Comparison of ENCODE assay signal across 2 cellular contexts in the genomic region with DNA sequence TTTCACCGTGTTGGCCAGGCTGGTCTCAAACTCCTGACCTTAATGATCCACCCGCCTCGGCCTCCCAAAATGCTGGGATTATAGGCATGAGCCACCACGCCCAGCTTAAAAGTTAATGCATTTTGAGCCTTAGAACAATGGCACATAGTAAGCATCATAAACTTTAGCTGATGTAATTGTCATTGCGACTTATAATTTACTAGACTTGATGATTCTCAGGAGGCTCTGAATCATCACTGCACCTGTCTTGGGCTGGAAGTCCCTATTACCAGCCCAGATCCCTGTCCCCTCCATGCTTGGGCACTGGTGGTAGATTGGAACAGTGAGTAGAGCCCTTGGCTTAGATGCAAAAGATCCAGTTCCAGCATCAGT.
TF ChIP-seq lines count a peak whose summit lies in the region.

No MANE protein-coding gene starts in this region.

TF ChIP-seq in SK-N-SH treated with all-trans-retinoic acid at 6 μM for 48 hours, 23 proteins besides CTCF, POLR2A, EP300 and RAD21 (continued from another document):
- TF ChIP-seq, protein P1, sequence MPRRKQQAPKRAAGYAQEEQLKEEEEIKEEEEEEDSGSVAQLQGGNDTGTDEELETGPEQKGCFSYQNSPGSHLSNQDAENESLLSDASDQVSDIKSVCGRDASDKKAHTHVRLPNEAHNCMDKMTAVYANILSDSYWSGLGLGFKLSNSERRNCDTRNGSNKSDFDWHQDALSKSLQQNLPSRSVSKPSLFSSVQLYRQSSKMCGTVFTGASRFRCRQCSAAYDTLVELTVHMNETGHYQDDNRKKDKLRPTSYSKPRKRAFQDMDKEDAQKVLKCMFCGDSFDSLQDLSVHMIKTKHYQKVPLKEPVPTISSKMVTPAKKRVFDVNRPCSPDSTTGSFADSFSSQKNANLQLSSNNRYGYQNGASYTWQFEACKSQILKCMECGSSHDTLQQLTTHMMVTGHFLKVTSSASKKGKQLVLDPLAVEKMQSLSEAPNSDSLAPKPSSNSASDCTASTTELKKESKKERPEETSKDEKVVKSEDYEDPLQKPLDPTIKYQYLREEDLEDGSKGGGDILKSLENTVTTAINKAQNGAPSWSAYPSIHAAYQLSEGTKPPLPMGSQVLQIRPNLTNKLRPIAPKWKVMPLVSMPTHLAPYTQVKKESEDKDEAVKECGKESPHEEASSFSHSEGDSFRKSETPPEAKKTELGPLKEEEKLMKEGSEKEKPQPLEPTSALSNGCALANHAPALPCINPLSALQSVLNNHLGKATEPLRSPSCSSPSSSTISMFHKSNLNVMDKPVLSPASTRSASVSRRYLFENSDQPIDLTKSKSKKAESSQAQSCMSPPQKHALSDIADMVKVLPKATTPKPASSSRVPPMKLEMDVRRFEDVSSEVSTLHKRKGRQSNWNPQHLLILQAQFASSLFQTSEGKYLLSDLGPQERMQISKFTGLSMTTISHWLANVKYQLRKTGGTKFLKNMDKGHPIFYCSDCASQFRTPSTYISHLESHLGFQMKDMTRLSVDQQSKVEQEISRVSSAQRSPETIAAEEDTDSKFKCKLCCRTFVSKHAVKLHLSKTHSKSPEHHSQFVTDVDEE (CRISPR knock-in tag; IDR thresholded peaks at IDR 0.05), result no peak
- TF ChIP-seq, protein P2, sequence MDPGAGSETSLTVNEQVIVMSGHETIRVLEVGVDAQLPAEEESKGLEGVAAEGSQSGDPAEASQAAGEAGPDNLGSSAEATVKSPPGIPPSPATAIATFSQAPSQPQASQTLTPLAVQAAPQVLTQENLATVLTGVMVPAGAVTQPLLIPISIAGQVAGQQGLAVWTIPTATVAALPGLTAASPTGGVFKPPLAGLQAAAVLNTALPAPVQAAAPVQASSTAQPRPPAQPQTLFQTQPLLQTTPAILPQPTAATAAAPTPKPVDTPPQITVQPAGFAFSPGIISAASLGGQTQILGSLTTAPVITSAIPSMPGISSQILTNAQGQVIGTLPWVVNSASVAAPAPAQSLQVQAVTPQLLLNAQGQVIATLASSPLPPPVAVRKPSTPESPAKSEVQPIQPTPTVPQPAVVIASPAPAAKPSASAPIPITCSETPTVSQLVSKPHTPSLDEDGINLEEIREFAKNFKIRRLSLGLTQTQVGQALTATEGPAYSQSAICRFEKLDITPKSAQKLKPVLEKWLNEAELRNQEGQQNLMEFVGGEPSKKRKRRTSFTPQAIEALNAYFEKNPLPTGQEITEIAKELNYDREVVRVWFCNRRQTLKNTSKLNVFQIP (CRISPR knock-in tag; IDR thresholded peaks at IDR 0.05; ENCODE audit: borderline replicate concordance, low read depth), result no peak
- no peak for TF ChIP-seq PPARA (CRISPR knock-in tag; IDR thresholded peaks at IDR 0.05; ENCODE audit: borderline replicate concordance)
- no peak for TF ChIP-seq TOX (CRISPR knock-in tag; IDR thresholded peaks at IDR 0.05; ENCODE audit: borderline replicate concordance)
- TF ChIP-seq BACH2 (CRISPR knock-in tag; IDR thresholded peaks at IDR 0.05; ENCODE audit: borderline replicate concordance), result no peak

TF ChIP-seq in SK-N-SH, 30 proteins besides CTCF, POLR2A, EP300 and RAD21:
- TF ChIP-seq TAF1 (IDR thresholded peaks at IDR 0.05; ENCODE audit: borderline replicate concordance, low read depth, low read length) (no peak), FOXM1 (IDR thresholded peaks at IDR 0.05; ENCODE audit: low read depth) (no peak)
- TF ChIP-seq, protein P3, sequence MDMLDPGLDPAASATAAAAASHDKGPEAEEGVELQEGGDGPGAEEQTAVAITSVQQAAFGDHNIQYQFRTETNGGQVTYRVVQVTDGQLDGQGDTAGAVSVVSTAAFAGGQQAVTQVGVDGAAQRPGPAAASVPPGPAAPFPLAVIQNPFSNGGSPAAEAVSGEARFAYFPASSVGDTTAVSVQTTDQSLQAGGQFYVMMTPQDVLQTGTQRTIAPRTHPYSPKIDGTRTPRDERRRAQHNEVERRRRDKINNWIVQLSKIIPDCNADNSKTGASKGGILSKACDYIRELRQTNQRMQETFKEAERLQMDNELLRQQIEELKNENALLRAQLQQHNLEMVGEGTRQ (IDR thresholded peaks at IDR 0.05; ENCODE audit: borderline replicate concordance, low read depth, low read length), result no peak
